ENCODE assay signal across 20 cellular contexts in the genomic region with DNA sequence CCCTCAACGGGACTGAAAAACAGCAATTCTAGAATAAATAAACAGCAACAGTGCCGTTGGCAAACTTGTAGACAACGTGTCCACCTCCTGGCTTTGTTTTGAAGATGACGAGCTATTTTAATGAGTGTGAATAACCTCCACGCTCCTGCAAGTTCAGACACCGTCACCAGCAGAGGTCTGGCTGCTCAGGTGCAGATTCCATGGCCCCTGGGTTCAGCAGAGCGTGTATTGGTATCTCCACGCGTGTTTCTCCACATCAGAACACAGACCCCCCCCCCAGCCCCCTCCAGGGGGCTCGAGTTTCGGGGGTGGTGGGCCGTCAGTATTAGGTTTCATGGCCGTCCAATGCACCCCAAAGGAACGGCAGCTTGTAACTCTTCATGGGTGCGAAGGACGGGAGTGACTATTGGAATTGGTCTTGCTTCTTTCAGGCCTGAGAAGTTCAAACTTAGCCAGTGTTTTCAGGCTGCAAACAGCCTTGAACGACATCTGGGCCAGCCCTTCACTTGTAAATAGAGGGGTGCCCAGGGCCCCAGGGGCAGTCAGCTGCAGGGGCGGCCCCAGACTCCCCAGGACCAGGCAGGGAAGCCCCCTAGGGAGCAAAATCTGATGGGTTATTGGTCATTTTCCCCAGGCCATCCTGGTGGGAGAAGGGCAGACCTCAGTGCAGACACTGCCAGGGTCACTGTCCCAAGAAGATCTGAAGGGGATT.
"Had no signal": no experiment of that assay in that cellular context is flagged by ENCODE, and none has a peak within 500 bp of the region (broad histone marks: within the 10 kb centered on the region; RNA-seq: fewer than 3 reads in every experiment).

No MANE protein-coding gene starts in this region.

- H3K27ac ChIP-seq: breast epithelium, Peyer's patch, RWPE1 had no signal

- DNase-seq: activated CD4-positive, alpha-beta T cell treated with anti-CD3 and anti-CD28 coated beads for 4 hours; activated CD8-positive, alpha-beta memory T cell treated with anti-CD3 and anti-CD28 coated beads, Interleukin-2, amount 50 U/mL, for 48 hours; activated CD8-positive, alpha-beta T cell treated with anti-CD3 and anti-CD28 coated beads, Interleukin-2, amount 10 ng/mL, durations not matched to agents 7 days and 5 days; activated naive CD4-positive, alpha-beta T cell treated with anti-CD3 and anti-CD28 coated beads, Interleukin-2, amount 10 ng/mL, durations not matched to agents 7 days and 5 days; activated naive CD8-positive, alpha-beta T cell treated with anti-CD3 and anti-CD28 coated beads for 36 hours; activated T-cell treated with anti-CD3 and anti-CD28 coated beads, Interleukin-2, amount 50 U/mL, for 1 hour; central memory CD4-positive, alpha-beta T cell; KBM-7; NCI-H1048; NCI-H146; NCI-H187 treated with DMSO at 0.1 percent for 48 hours; NCI-H2081 treated with DMSO at 0.1 percent for 48 hours; NCI-H446; NCI-H524; SHP77 treated with DMSO at 0.1 percent for 48 hours had no signal

- H3K36me3 Mint-ChIP-seq: activated naive CD4-positive, alpha-beta T cell treated with anti-CD3 and anti-CD28 coated beads, Interleukin-2, amount 10 ng/mL, durations not matched to agents 7 days and 5 days; activated naive CD8-positive, alpha-beta T cell treated with anti-CD3 and anti-CD28 coated beads for 36 hours had no signal

- H3K27me3 ChIP-seq: Peyer's patch had no signal

- H3K36me3 ChIP-seq: breast epithelium, Peyer's patch had no signal

- H3K27me3 Mint-ChIP-seq: activated naive CD8-positive, alpha-beta T cell treated with anti-CD3 and anti-CD28 coated beads for 36 hours had no signal

- H3K4me1 Mint-ChIP-seq: activated naive CD4-positive, alpha-beta T cell treated with anti-CD3 and anti-CD28 coated beads, Interleukin-2, amount 10 ng/mL, durations not matched to agents 7 days and 5 days; activated naive CD8-positive, alpha-beta T cell treated with anti-CD3 and anti-CD28 coated beads for 36 hours had no signal

- ATAC-seq: activated CD4-positive, CD25-positive, alpha-beta regulatory T cell treated with anti-CD3 and anti-CD28 coated beads, Interleukin-2, amount 50 U/mL, for 24 hours; activated CD8-positive, alpha-beta T cell treated with anti-CD3 and anti-CD28 coated beads, Interleukin-2, amount 10 ng/mL, durations not matched to agents 7 days and 5 days had no signal

- H3K4me1 ChIP-seq: breast epithelium, Peyer's patch had no signal

- H3K4me3 ChIP-seq: breast epithelium, Peyer's patch had no signal

- H3K27ac Mint-ChIP-seq: activated CD8-positive, alpha-beta T cell treated with anti-CD3 and anti-CD28 coated beads, Interleukin-2, amount 10 ng/mL, durations not matched to agents 7 days and 5 days; activated naive CD4-positive, alpha-beta T cell treated with anti-CD3 and anti-CD28 coated beads, Interleukin-2, amount 10 ng/mL, durations not matched to agents 7 days and 5 days; activated naive CD8-positive, alpha-beta T cell treated with anti-CD3 and anti-CD28 coated beads for 36 hours; T-helper 1 cell treated with Interleukin-12 subunit alpha and Interleukin-12 subunit beta and Interleukin-4 antibody, amounts not matched to agents 30 μg/mL and 1 μg/mL, for 36 hours had no signal

- H3K9me3 ChIP-seq: breast epithelium, Peyer's patch had no signal

- H3K9me3 Mint-ChIP-seq: activated naive CD4-positive, alpha-beta T cell treated with anti-CD3 and anti-CD28 coated beads, Interleukin-2, amount 10 ng/mL, durations not matched to agents 7 days and 5 days; activated naive CD8-positive, alpha-beta T cell treated with anti-CD3 and anti-CD28 coated beads for 36 hours; T-helper 1 cell treated with Interleukin-12 subunit alpha and Interleukin-12 subunit beta and Interleukin-4 antibody, amounts not matched to agents 30 μg/mL and 1 μg/mL, for 36 hours had no signal

- H3K4me3 Mint-ChIP-seq: activated CD8-positive, alpha-beta T cell treated with anti-CD3 and anti-CD28 coated beads, Interleukin-2, amount 10 ng/mL, durations not matched to agents 7 days and 5 days; activated naive CD4-positive, alpha-beta T cell treated with anti-CD3 and anti-CD28 coated beads, Interleukin-2, amount 10 ng/mL, durations not matched to agents 7 days and 5 days; activated naive CD8-positive, alpha-beta T cell treated with anti-CD3 and anti-CD28 coated beads for 36 hours; T-helper 1 cell treated with Interleukin-12 subunit alpha and Interleukin-12 subunit beta and Interleukin-4 antibody, amounts not matched to agents 30 μg/mL and 1 μg/mL, for 36 hours had no signal
